Comparison of ENCODE assay signal across 2 cellular contexts in genomic region chr5:149221731-149222342, GRCh38.
TF ChIP-seq lines count a peak whose summit lies in the region.

No MANE protein-coding gene starts in this region.

TF ChIP-seq in A549, 52 proteins besides CTCF, POLR2A, EP300 and RAD21 (continued from another document):
- TF ChIP-seq GATA3 (IDR thresholded peaks at IDR 0.05; ENCODE audit: borderline replicate concordance): no peak
- TF ChIP-seq JUNB (IDR thresholded peaks at IDR 0.05): no peak
- no peak for TF ChIP-seq CHD4 (IDR thresholded peaks at IDR 0.05; ENCODE audit: borderline replicate concordance)
- no peak for TF ChIP-seq EHF (CRISPR knock-in tag; IDR thresholded peaks at IDR 0.05)
- no peak for TF ChIP-seq HES2 (IDR thresholded peaks at IDR 0.05)
- TF ChIP-seq REST (IDR thresholded peaks at IDR 0.05): no peak
- TF ChIP-seq MAX (IDR thresholded peaks at IDR 0.05): no peak
- TF ChIP-seq HOXA7 (CRISPR knock-in tag; IDR thresholded peaks at IDR 0.05): no peak
- no peak for TF ChIP-seq HEYL (CRISPR knock-in tag; IDR thresholded peaks at IDR 0.05)
- no peak for TF ChIP-seq ESRRA (IDR thresholded peaks at IDR 0.05; ENCODE audit: borderline replicate concordance, low read length)
- no peak for TF ChIP-seq ZNF302 (CRISPR knock-in tag; IDR thresholded peaks at IDR 0.05)
- TF ChIP-seq ZSCAN20 (CRISPR knock-in tag; IDR thresholded peaks at IDR 0.05): no peak
- no peak for TF ChIP-seq ZC3H11A (IDR thresholded peaks at IDR 0.05)

TF ChIP-seq in K562, 482 proteins besides CTCF, POLR2A, EP300 and RAD21 (continued from another document):
- no peak for TF ChIP-seq ARID3A (IDR thresholded peaks at IDR 0.05; ENCODE audit: borderline replicate concordance, low read depth, low read length)
- no peak for TF ChIP-seq ZNF347 (CRISPR knock-in tag; IDR thresholded peaks at IDR 0.05; ENCODE audit: low read depth)
- TF ChIP-seq CREBBP (IDR thresholded peaks at IDR 0.05; ENCODE audit: low read depth, low read length): no peak
- no peak for TF ChIP-seq ZBTB49 (CRISPR knock-in tag; IDR thresholded peaks at IDR 0.05; ENCODE audit: borderline replicate concordance)
